In genomic region chr3:64437126-64437525, GRCh38 we compare ENCODE assay signal across 16 cellular contexts.
DNase-seq lines count a peak whose midpoint lies in the region; ATAC-seq and TF ChIP-seq lines count a peak whose summit lies in the region.
"Had no signal": no experiment of that assay in that cellular context is flagged by ENCODE, and none has a peak within 500 bp of the region (broad histone marks: within the 10 kb centered on the region; RNA-seq: fewer than 3 reads in every experiment).

No MANE protein-coding gene starts in this region.

- H3K4me1 Mint-ChIP-seq in progenitor cell of endocrine pancreas (ENCODE audit: low read depth), result peaks cover 42% of the 10 kb centered on the region
- H3K4me1 Mint-ChIP-seq: CD4-positive, CD25-positive, alpha-beta regulatory T cell; IgD-negative memory B cell had no signal

- DNase-seq in Caki2 (ENCODE audit: low read depth) (peak; percentile 69), NCI-H69 (lab: John Stamatoyannopoulos, UW) (peak; percentile 80), kidney epithelial cell (ENCODE audit: low read depth) (peak; percentile 56), progenitor cell of endocrine pancreas (ENCODE audit: low spot score, unreplicated experiment) (no peak), EL (no peak), inferior parietal cortex (ENCODE audit: extremely low spot score) (no peak), D341Med (ENCODE audit: low spot score) (no peak), upper lobe of left lung (no peak)
- DNase-seq: Calu3; CD4-positive, CD25-positive, alpha-beta regulatory T cell; DMS79 treated with DMSO at 0.1 percent for 48 hours; GDM1; H7 had no signal

- WGBS in upper lobe of left lung, 2 donors, result 76 to 85% methylated on average over 6 of the region's 6 CpGs

- H3K9me3 ChIP-seq in upper lobe of left lung, result no peaks in the 10 kb centered on the region

- no peak overlapping the region for H3K4me3 Mint-ChIP-seq in progenitor cell of endocrine pancreas (ENCODE audit: low read depth)
- H3K4me3 Mint-ChIP-seq: CD4-positive, CD25-positive, alpha-beta regulatory T cell; GM23338 had no signal

- no peak for ATAC-seq in upper lobe of left lung (ENCODE audit: low FRiP score in 2 of 2)
- ATAC-seq: GM23338 had no signal

- no peak for TF ChIP-seq POLR2A in upper lobe of left lung (IDR thresholded peaks at IDR 0.05)

- no peaks in the 10 kb centered on the region for H3K27me3 ChIP-seq in kidney epithelial cell (ENCODE audit: control insufficient read depth, insufficient read depth, low read length)
- H3K27me3 ChIP-seq in upper lobe of left lung, result no peaks in the 10 kb centered on the region
- H3K27me3 ChIP-seq: BLaER1 treated with 17β-estradiol and CSF1 and Interleukin-3, amounts not matched to agents 10 nM and 100 nM had no signal

- H3K27ac Mint-ChIP-seq in progenitor cell of endocrine pancreas, result peak overlapping the region; percentile 0
- H3K27ac Mint-ChIP-seq: CD4-positive, CD25-positive, alpha-beta regulatory T cell; GM23338; IgD-negative memory B cell had no signal

- peaks cover 36 to 43% (median 38%) of the 10 kb centered on the region in 4 donors for H3K4me1 ChIP-seq in upper lobe of left lung
- H3K4me1 ChIP-seq: BLaER1 treated with 17β-estradiol and CSF1 and Interleukin-3, amounts not matched to agents 10 nM and 100 nM had no signal

- no peak overlapping the region for H3K27ac ChIP-seq in upper lobe of left lung
- H3K27ac ChIP-seq: BLaER1 treated with 17β-estradiol and CSF1 and Interleukin-3, amounts not matched to agents 10 nM and 100 nM had no signal

- peaks cover 7% of the 10 kb centered on the region for H3K9me3 Mint-ChIP-seq in progenitor cell of endocrine pancreas (ENCODE audit: low read depth)

- TF ChIP-seq CTCF in kidney epithelial cell (IDR thresholded peaks at IDR 0.05; ENCODE audit: insufficient read depth, low read length, poor library complexity, severe bottlenecking) (no peak), progenitor cell of endocrine pancreas (IDR thresholded peaks at IDR 0.05; ENCODE audit: unreplicated experiment) (no peak), upper lobe of left lung (IDR thresholded peaks at IDR 0.05) (no peak)

- in situ Hi-C loops in Caki2 (cut with HindIII; ENCODE audit: low pct_unique_long_range_greater_than_20kb, low sequenced_read_pairs), result no loop called here

- no peaks in the 10 kb centered on the region for H3K27me3 Mint-ChIP-seq in progenitor cell of endocrine pancreas

- no peak for TF ChIP-seq EP300 in upper lobe of left lung (IDR thresholded peaks at IDR 0.05)

- H3K36me3 ChIP-seq in kidney epithelial cell (ENCODE audit: control insufficient read depth, insufficient read depth, low read length), result no peaks in the 10 kb centered on the region
- H3K36me3 ChIP-seq in upper lobe of left lung, result no peaks in the 10 kb centered on the region
- H3K36me3 ChIP-seq: BLaER1 treated with 17β-estradiol and CSF1 and Interleukin-3, amounts not matched to agents 10 nM and 100 nM had no signal

- peaks cover 15% of the 10 kb centered on the region for H3K36me3 Mint-ChIP-seq in progenitor cell of endocrine pancreas (ENCODE audit: insufficient read depth)
- H3K36me3 Mint-ChIP-seq: IgD-negative memory B cell had no signal

- no peak overlapping the region for H3K4me3 ChIP-seq in kidney epithelial cell (ENCODE audit: low read depth, low read length)
- H3K4me3 ChIP-seq in upper lobe of left lung, result no peak overlapping the region
- H3K4me3 ChIP-seq: BLaER1 treated with 17β-estradiol and CSF1 and Interleukin-3, amounts not matched to agents 10 nM and 100 nM; GM23338 had no signal

Comparison
In these comparisons a context has a peak if more than half of its experiments do, and no peak if none do; other contexts are left out.
1. DNase-seq: peak in Caki2 (single experiment), NCI-H69 (single experiment) and kidney epithelial cell (single experiment); none in progenitor cell of endocrine pancreas (single experiment), EL (single experiment), inferior parietal cortex (single experiment), D341Med (single experiment) and upper lobe of left lung (0 of 2).